Comparison of ENCODE assay signal across 8 cellular contexts in genomic region chr16:27179500-27180072, GRCh38. TPM values are rescaled to one million over a fixed set of nuclear protein-coding genes. Genes with fewer than 3 reads are reported as not detected.
DNase-seq lines count a peak whose midpoint lies in the region; ATAC-seq and TF ChIP-seq lines count a peak whose summit lies in the region.

No MANE protein-coding gene starts in this region.

- no peaks in the 10 kb centered on the region for H3K9me3 Mint-ChIP-seq in activated naive CD8-positive, alpha-beta T cell treated with anti-CD3 and anti-CD28 coated beads, Interleukin-2, amount 50 U/mL, for 24 hours

- H3K4me1 ChIP-seq in left ventricle myocardium inferior, result no peaks in the 10 kb centered on the region

- TF ChIP-seq CTCF in BJ (IDR thresholded peaks at IDR 0.05; ENCODE audit: insufficient read depth, low read depth, low read length) (peak; percentile 81), left ventricle myocardium inferior (IDR thresholded peaks at IDR 0.05; ENCODE audit: borderline replicate concordance) (peak; percentile 96)

- TF ChIP-seq RAD21 in Ishikawa (IDR thresholded peaks at IDR 0.05; ENCODE audit: low read depth), result peak; percentile 87

- H3K27me3 ChIP-seq in BJ (ENCODE audit: control insufficient read depth, insufficient read depth, low read length) (peaks cover 3% of the 10 kb centered on the region; the same call in 1 of the 2 replicates), left ventricle myocardium inferior (ENCODE audit: low read depth) (no peaks in the 10 kb centered on the region)

- DNase-seq in BJ (ENCODE audit: low read depth), result no peak
- DNase-seq in T follicular helper cell (ENCODE audit: low read depth), result peak; percentile 79
- DNase-seq in activated naive CD8-positive, alpha-beta T cell treated with anti-CD3 and anti-CD28 coated beads, Interleukin-2, amount 50 U/mL, for 24 hours, result peak; percentile 91
- peak; percentile 89 for DNase-seq in left ventricle myocardium inferior
- DNase-seq in sciatic nerve (ENCODE audit: low spot score), result peak; percentile 90
- DNase-seq in NCI-H2171 treated with DMSO at 0.1 percent for 48 hours (lab: John Stamatoyannopoulos, UW), result no peak

- H3K36me3 Mint-ChIP-seq in activated naive CD8-positive, alpha-beta T cell treated with anti-CD3 and anti-CD28 coated beads, Interleukin-2, amount 50 U/mL, for 24 hours (ENCODE audit: low read depth), result no peaks in the 10 kb centered on the region

- intact Hi-C loops in left ventricle myocardium inferior (cut with micrococcal nuclease) (loop anchor here (5.0 to 10.0 kb wide), 2 partner anchors 195 to 278 kb away; no protein-coding TSS in a partner anchor), sciatic nerve (cut with DNase I) (no loop called here)

- H3K4me3 ChIP-seq in BJ (ENCODE audit: low read depth, low read length) (no peak overlapping the region), left ventricle myocardium inferior (no peak overlapping the region)

- ATAC-seq in GM19351 (IDR thresholded peaks at IDR 0.05; ENCODE audit: unreplicated experiment), result peak; percentile 97
- peak; percentile 86 for ATAC-seq in activated naive CD8-positive, alpha-beta T cell treated with anti-CD3 and anti-CD28 coated beads, Interleukin-2, amount 50 U/mL, for 24 hours
- ATAC-seq in sciatic nerve, result peak; percentile 96

- no peak overlapping the region for H3K27ac ChIP-seq in left ventricle myocardium inferior (replicated peaks)

- H3K27ac Mint-ChIP-seq in activated naive CD8-positive, alpha-beta T cell treated with anti-CD3 and anti-CD28 coated beads, Interleukin-2, amount 50 U/mL, for 24 hours, result peak overlapping the region; percentile 77

- H3K9me3 ChIP-seq in left ventricle myocardium inferior (replicated peaks), result no peaks in the 10 kb centered on the region

- no peak overlapping the region for H3K4me3 Mint-ChIP-seq in activated naive CD8-positive, alpha-beta T cell treated with anti-CD3 and anti-CD28 coated beads, Interleukin-2, amount 50 U/mL, for 24 hours

- CTCF ChIA-PET in BJ (lab: Yijun Ruan, JAX), result interaction anchor here (0.6 to 7.0 kb wide), 16 partner anchors 9 to 277 kb away, joined by 3 to 55 read pairs (median 5); partner anchors contain the start of gene KDM8

- no peaks in the 10 kb centered on the region for H3K36me3 ChIP-seq in BJ (ENCODE audit: control insufficient read depth, insufficient read depth, low read length)
- H3K36me3 ChIP-seq in left ventricle myocardium inferior, result no peaks in the 10 kb centered on the region

- POLR2A ChIA-PET in BJ (lab: Charles Lee), result no interaction called here

- H3K4me1 Mint-ChIP-seq in activated naive CD8-positive, alpha-beta T cell treated with anti-CD3 and anti-CD28 coated beads, Interleukin-2, amount 50 U/mL, for 24 hours, result peaks cover 51% of the 10 kb centered on the region

- no peak for TF ChIP-seq EP300 in Ishikawa (IDR thresholded peaks at IDR 0.05; ENCODE audit: borderline replicate concordance)

- H3K27me3 Mint-ChIP-seq in activated naive CD8-positive, alpha-beta T cell treated with anti-CD3 and anti-CD28 coated beads, Interleukin-2, amount 50 U/mL, for 24 hours, result no peaks in the 10 kb centered on the region

TF ChIP-seq in Ishikawa, 13 proteins besides CTCF, POLR2A, EP300 and RAD21:
- no peak for TF ChIP-seq TAF1 (IDR thresholded peaks at IDR 0.05; ENCODE audit: low read depth)
- TF ChIP-seq CEBPB (IDR thresholded peaks at IDR 0.05), result no peak

RNA-seq across cellular contexts. Expression of gene KDM8, which starts 23.7 kb away (rescaled TPM):
- 2.0 and 3.7 TPM in 2 replicates for polyA plus RNA-seq in BJ (2011; rRNA removed)
- 1.7 and 3.1 TPM in 2 replicates for polyA minus RNA-seq in BJ (2011; rRNA and poly(A)+ RNA removed)
- total RNA-seq in left ventricle myocardium inferior (3.2 TPM), sciatic nerve (8.3 TPM)

Comparison
In these comparisons a context has a peak if more than half of its experiments do, and no peak if none do; other contexts are left out.
1. DNase-seq: peak in T follicular helper cell (single experiment), activated naive CD8-positive, alpha-beta T cell treated with anti-CD3 and anti-CD28 coated beads, Interleukin-2, amount 50 U/mL, for 24 hours (single experiment), left ventricle myocardium inferior (single experiment) and sciatic nerve (single experiment); none in BJ (single experiment) and NCI-H2171 treated with DMSO at 0.1 percent for 48 hours (single experiment).
2. Peak in every context shown above with its lines, with median percentiles within 50 percentile points of each other: ATAC-seq.